22 cellular contexts compared by ENCODE assay signal in the genomic region with DNA sequence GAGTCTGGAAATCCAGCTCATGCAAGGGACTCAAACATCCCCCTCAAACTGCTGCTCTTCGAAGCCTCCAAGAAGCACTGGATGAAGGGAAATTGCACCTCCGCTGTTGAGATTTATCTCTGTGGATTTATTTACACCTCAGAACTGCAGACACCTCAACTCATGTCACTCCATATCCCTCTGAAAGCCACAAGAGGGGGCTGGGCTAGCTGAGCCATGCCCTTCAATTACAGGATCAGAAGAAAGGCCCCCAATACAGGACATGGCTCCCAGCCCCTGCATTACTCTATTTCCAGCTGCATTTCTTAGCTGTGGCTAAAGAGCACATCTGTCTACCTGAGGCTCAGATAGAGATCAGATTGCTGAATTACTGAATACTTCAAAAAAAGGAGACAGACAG.
DNase-seq lines count a peak whose midpoint lies in the region; ATAC-seq and TF ChIP-seq lines count a peak whose summit lies in the region.
"Had no signal": no experiment of that assay in that cellular context is flagged by ENCODE, and none has a peak within 500 bp of the region (broad histone marks: within the 10 kb centered on the region; RNA-seq: fewer than 3 reads in every experiment).

No MANE protein-coding gene starts in this region.

- no peaks in the 10 kb centered on the region for H3K27me3 ChIP-seq in H9 (ENCODE audit: insufficient read depth, low read length)

- no peaks in the 10 kb centered on the region for H4K20me1 ChIP-seq in H9 (ENCODE audit: control insufficient read depth, insufficient read depth, insufficient read length)

- H3K27ac Mint-ChIP-seq in H9 (peak overlapping the region in 1 of 3 experiments; percentile 18; a peak in 1 of 7 replicates), WTC11 (no peak overlapping the region), T-cell (no peak overlapping the region)
- no peak overlapping the region for H3K27ac Mint-ChIP-seq in activated naive CD8-positive, alpha-beta T cell treated with anti-CD3 and anti-CD28 coated beads, Interleukin-2, amount 50 U/mL, for 24 hours
- H3K27ac Mint-ChIP-seq: CD4-positive, alpha-beta T cell had no signal

- no peak overlapping the region for H3K4me3 Mint-ChIP-seq in H9
- H3K4me3 Mint-ChIP-seq in WTC11: no peak overlapping the region
- H3K4me3 Mint-ChIP-seq in activated naive CD8-positive, alpha-beta T cell treated with anti-CD3 and anti-CD28 coated beads, Interleukin-2, amount 50 U/mL, for 24 hours: no peak overlapping the region
- H3K4me3 Mint-ChIP-seq in T-cell: no peak overlapping the region
- H3K4me3 Mint-ChIP-seq: CD4-positive, alpha-beta T cell had no signal

- CTCF ChIA-PET in WTC11 (lab: Charles Lee) (interaction anchor here (0.5 to 2.7 kb wide), 14 partner anchors 8 to 1667 kb away, joined by 3 to 27 read pairs (median 4); no protein-coding TSS in a partner anchor), T-cell (lab: Charles Lee) (no interaction called here)

- H3K27me3 Mint-ChIP-seq in H9 (ENCODE audit: low read depth): peaks cover 7% of the 10 kb centered on the region
- H3K27me3 Mint-ChIP-seq in WTC11 (ENCODE audit: low read depth): no peaks in the 10 kb centered on the region; the same call in none of the 2 replicates
- peaks cover 9% of the 10 kb centered on the region for H3K27me3 Mint-ChIP-seq in activated naive CD8-positive, alpha-beta T cell treated with anti-CD3 and anti-CD28 coated beads, Interleukin-2, amount 50 U/mL, for 24 hours
- H3K27me3 Mint-ChIP-seq in T-cell: peaks cover 13 to 16% of the 10 kb centered on the region in 2 donors

- H3K4me1 Mint-ChIP-seq in H9 (peaks cover 0 to 3% of the 10 kb centered on the region in 2 experiments; a peak in 2 of 4 replicates), WTC11 (peaks cover 5% of the 10 kb centered on the region), T-cell (peaks cover 0 to 6% (median 6%) of the 10 kb centered on the region in 3 donors)
- H3K4me1 Mint-ChIP-seq in activated naive CD8-positive, alpha-beta T cell treated with anti-CD3 and anti-CD28 coated beads, Interleukin-2, amount 50 U/mL, for 24 hours: peaks cover 2% of the 10 kb centered on the region

- peak; percentile 54 for DNase-seq in H9
- DNase-seq in WTC11 (ENCODE audit: low spot score): peak; percentile 35
- peak; percentile 62 for DNase-seq in iPS-NIHi7 (ENCODE audit: extremely low spot score)
- DNase-seq in activated naive CD8-positive, alpha-beta T cell treated with anti-CD3 and anti-CD28 coated beads, Interleukin-2, amount 50 U/mL, for 24 hours: no peak
- no peak for DNase-seq in NCI-H82 treated with DMSO at 0.1 percent for 48 hours (lab: John Stamatoyannopoulos, UW; ENCODE audit: unreplicated experiment)
- no peak for DNase-seq in T-cell
- DNase-seq: CD4-positive, alpha-beta T cell; COR-L47; DMS 273 treated with DMSO at 0.1 percent for 48 hours; DND-41; KG1; MV-4-11; NCI-H1694; NCI-H2081; NCI-H2171; NCI-H345; NCI-H524; NCI-H82; PC-3; Right ventricle myocardium superior had no signal

- no peaks in the 10 kb centered on the region for H3K79me2 ChIP-seq in H9 (ENCODE audit: insufficient read depth, low read length)

- H4K91ac ChIP-seq in H9 (ENCODE audit: insufficient read length, low read depth, low read length): no peak overlapping the region

- no peak overlapping the region for H3K27ac ChIP-seq in H9 (ENCODE audit: insufficient read length, low read depth, low read length)

- no peak overlapping the region for H4K5ac ChIP-seq in H9 (ENCODE audit: insufficient read length, low read depth, low read length)

- H3K56ac ChIP-seq in H9 (ENCODE audit: insufficient read length, low read depth, low read length): no peak overlapping the region

- no peak overlapping the region for H2AK5ac ChIP-seq in H9 (ENCODE audit: insufficient read length, low read length)

- no peak overlapping the region for H2BK5ac ChIP-seq in H9 (ENCODE audit: insufficient read length, low read length)

- WGBS in H9 (ENCODE audit: extremely low coverage, insufficient read length, low lambda C conversion rate): no CpG with 5 or more reads among the region's 2 CpGs

- no peak overlapping the region for H2AFZ ChIP-seq in H9 (ENCODE audit: low read length)

- H3K23ac ChIP-seq in H9 (ENCODE audit: insufficient read length, low read depth, low read length): no peak overlapping the region

- no peak overlapping the region for H3K18ac ChIP-seq in H9 (ENCODE audit: insufficient read length, low read depth, low read length)

- no peak overlapping the region for H3K4me2 ChIP-seq in H9 (ENCODE audit: insufficient read depth, insufficient read length, low read length)

- H2BK12ac ChIP-seq in H9 (ENCODE audit: insufficient read length, low read depth, low read length): no peak overlapping the region

- H3T11ph ChIP-seq in H9 (ENCODE audit: low read length): no peak overlapping the region

- H3K9me3 Mint-ChIP-seq in H9 (no peaks in the 10 kb centered on the region; a peak in 1 of 5 replicates), WTC11 (no peaks in the 10 kb centered on the region), T-cell (no peaks in the 10 kb centered on the region)
- peaks cover 6% of the 10 kb centered on the region for H3K9me3 Mint-ChIP-seq in activated naive CD8-positive, alpha-beta T cell treated with anti-CD3 and anti-CD28 coated beads, Interleukin-2, amount 50 U/mL, for 24 hours

- no peak overlapping the region for H3K14ac ChIP-seq in H9 (ENCODE audit: insufficient read depth, low read length)

- no peaks in the 10 kb centered on the region for H3K79me1 ChIP-seq in H9 (ENCODE audit: insufficient read depth, low read depth, low read length, poor library complexity, severe bottlenecking)

- H2BK15ac ChIP-seq in H9 (ENCODE audit: low read depth, low read length): no peak overlapping the region

- no peak overlapping the region for H2BK20ac ChIP-seq in H9 (ENCODE audit: low read depth, low read length, poor library complexity, severe bottlenecking)

- no peak overlapping the region for H2BK120ac ChIP-seq in H9 (ENCODE audit: low read depth, low read length, poor library complexity, severe bottlenecking)

- H3K36me3 Mint-ChIP-seq in H9 (ENCODE audit: insufficient read depth in 1 of 3, low read depth in 3 of 3) (no peaks in the 10 kb centered on the region), WTC11 (no peaks in the 10 kb centered on the region), T-cell (no peaks in the 10 kb centered on the region)
- H3K36me3 Mint-ChIP-seq in activated naive CD8-positive, alpha-beta T cell treated with anti-CD3 and anti-CD28 coated beads, Interleukin-2, amount 50 U/mL, for 24 hours (ENCODE audit: low read depth): no peaks in the 10 kb centered on the region

- H3K9me3 ChIP-seq in H9 (ENCODE audit: control insufficient read depth, low read depth, low read length): no peaks in the 10 kb centered on the region
- H3K9me3 ChIP-seq: HAP-1 had no signal

- no peaks in the 10 kb centered on the region for H3K4me1 ChIP-seq in H9 (ENCODE audit: insufficient read depth, low read length)
- H3K4me1 ChIP-seq: HAP-1 had no signal

- H4K8ac ChIP-seq in H9 (replicated peaks; ENCODE audit: insufficient read length, low read depth, low read length): no peak overlapping the region

- peak; percentile 98 for ATAC-seq in WTC11
- ATAC-seq in activated naive CD8-positive, alpha-beta T cell treated with anti-CD3 and anti-CD28 coated beads, Interleukin-2, amount 50 U/mL, for 24 hours: no peak
- no peak for ATAC-seq in T-cell (replicated peaks in 1 of 4)
- ATAC-seq in GM21447 (IDR thresholded peaks at IDR 0.05; ENCODE audit: unreplicated experiment): no peak
- ATAC-seq: PC-3 had no signal

- no peak overlapping the region for H3K4ac ChIP-seq in H9 (ENCODE audit: low read depth, low read length)

- TF ChIP-seq CTCF in H9 (conservative IDR thresholded peaks at IDR 0.05) (peak; percentile 65), WTC11 (IDR thresholded peaks at IDR 0.05) (no peak)

- POLR2A ChIA-PET in WTC11 (lab: Charles Lee) (no interaction called here), T-cell (lab: Charles Lee) (no interaction called here)

- no peak overlapping the region for H3K9ac ChIP-seq in H9 (ENCODE audit: extremely low read depth, insufficient read length, low read length)

- H3K23me2 ChIP-seq in H9 (ENCODE audit: insufficient read length, low read depth, low read length, poor library complexity, severe bottlenecking): no peaks in the 10 kb centered on the region

TF ChIP-seq in WTC11, 78 proteins besides CTCF, POLR2A, EP300 and RAD21 (continues in another document):
- no peak for TF ChIP-seq ZNF219 (CRISPR knock-in tag; IDR thresholded peaks at IDR 0.05; ENCODE audit: borderline replicate concordance)
- no peak for TF ChIP-seq FOXP1 (CRISPR knock-in tag; IDR thresholded peaks at IDR 0.05; ENCODE audit: borderline replicate concordance)
- TF ChIP-seq SMAD3 (CRISPR knock-in tag; IDR thresholded peaks at IDR 0.05; ENCODE audit: borderline replicate concordance): no peak
- TF ChIP-seq, protein P1, sequence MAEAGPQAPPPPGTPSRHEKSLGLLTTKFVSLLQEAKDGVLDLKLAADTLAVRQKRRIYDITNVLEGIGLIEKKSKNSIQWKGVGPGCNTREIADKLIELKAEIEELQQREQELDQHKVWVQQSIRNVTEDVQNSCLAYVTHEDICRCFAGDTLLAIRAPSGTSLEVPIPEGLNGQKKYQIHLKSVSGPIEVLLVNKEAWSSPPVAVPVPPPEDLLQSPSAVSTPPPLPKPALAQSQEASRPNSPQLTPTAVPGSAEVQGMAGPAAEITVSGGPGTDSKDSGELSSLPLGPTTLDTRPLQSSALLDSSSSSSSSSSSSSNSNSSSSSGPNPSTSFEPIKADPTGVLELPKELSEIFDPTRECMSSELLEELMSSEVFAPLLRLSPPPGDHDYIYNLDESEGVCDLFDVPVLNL (CRISPR knock-in tag; IDR thresholded peaks at IDR 0.05; ENCODE audit: borderline replicate concordance, low read depth): no peak
- no peak for TF ChIP-seq ZBTB21 (CRISPR knock-in tag; IDR thresholded peaks at IDR 0.05; ENCODE audit: borderline replicate concordance)
- no peak for TF ChIP-seq CDX4 (CRISPR knock-in tag; IDR thresholded peaks at IDR 0.05; ENCODE audit: borderline replicate concordance)
- no peak for TF ChIP-seq OVOL2 (CRISPR knock-in tag; IDR thresholded peaks at IDR 0.05; ENCODE audit: borderline replicate concordance)
- no peak for TF ChIP-seq KAT7 (CRISPR knock-in tag; IDR thresholded peaks at IDR 0.05; ENCODE audit: borderline replicate concordance)
- TF ChIP-seq FOXJ3 (CRISPR knock-in tag; IDR thresholded peaks at IDR 0.05; ENCODE audit: borderline replicate concordance): no peak

Comparison
In these comparisons a context has a peak if more than half of its experiments do, and no peak if none do; other contexts are left out.
1. DNase-seq: peak in H9 (single experiment), WTC11 (single experiment) and iPS-NIHi7 (single experiment); none in activated naive CD8-positive, alpha-beta T cell treated with anti-CD3 and anti-CD28 coated beads, Interleukin-2, amount 50 U/mL, for 24 hours (single experiment), NCI-H82 treated with DMSO at 0.1 percent for 48 hours (single experiment) and T-cell (0 of 34).